In genomic region chr5:178130234-178130575, GRCh38 we compare ENCODE assay signal across 8 cellular contexts. TPM values are rescaled to one million over a fixed set of nuclear protein-coding genes. Genes with fewer than 3 reads are reported as not detected.
A peak's percentile ranks its signal among the peaks of the same experiment; 100 is the strongest.
DNase-seq lines count a peak whose midpoint lies in the region; ATAC-seq and TF ChIP-seq lines count a peak whose summit lies in the region.
"Not testable (repeated sequence)": the region's sequence is repeated elsewhere in the genome, so short reads cannot be mapped to it uniquely, and the experiment has no call there.

No MANE protein-coding gene starts in this region.

- ATAC-seq in WTC11: not testable (repeated sequence)
- peak; percentile 36 to 41 for ATAC-seq in lower lobe of right lung

- H3K27ac Mint-ChIP-seq in Caco-2 (ENCODE audit: unreplicated experiment) (peak overlapping the region; percentile 72), WTC11 (peak overlapping the region; percentile 96), brain (peak overlapping the region; percentile 78 to 95 (median 89)), type B pancreatic cell (peak overlapping the region; percentile 92)

- peaks cover 18% of the 10 kb centered on the region for H3K36me3 Mint-ChIP-seq in Caco-2 (ENCODE audit: insufficient read depth, unreplicated experiment)
- H3K36me3 Mint-ChIP-seq in WTC11: peaks cover 22% of the 10 kb centered on the region
- peaks cover 16% of the 10 kb centered on the region for H3K36me3 Mint-ChIP-seq in brain
- H3K36me3 Mint-ChIP-seq in type B pancreatic cell: peaks cover 10% of the 10 kb centered on the region

- not testable (repeated sequence) for H3K4me1 Mint-ChIP-seq in Caco-2 (ENCODE audit: low read depth, unreplicated experiment)
- peaks cover 65% of the 10 kb centered on the region for H3K4me1 Mint-ChIP-seq in WTC11
- H3K4me1 Mint-ChIP-seq in brain: peaks cover 37% of the 10 kb centered on the region
- peaks cover 13% of the 10 kb centered on the region for H3K4me1 Mint-ChIP-seq in type B pancreatic cell (ENCODE audit: unreplicated experiment)

- not testable (repeated sequence) for H3K36me3 ChIP-seq in Caco-2 (ENCODE audit: control insufficient read depth, insufficient read depth, low read length); prostate gland
- H3K36me3 ChIP-seq in lower lobe of right lung: peaks cover 11% of the 10 kb centered on the region

- not testable (repeated sequence) for H3K9me3 Mint-ChIP-seq in Caco-2 (ENCODE audit: unreplicated experiment); WTC11; brain; type B pancreatic cell

- 15% methylated on average over 11 of the region's 11 CpGs for WGBS in prostate gland

- intact Hi-C loops in Caco-2 (cut with micrococcal nuclease; ENCODE audit: unreplicated experiment): loop anchor here (1.0 to 2.0 kb wide), 2 partner anchors 17 kb away; partner anchors contain the start of gene N4BP3
- intact Hi-C loops in lower lobe of right lung (cut with DNase I); prostate gland (cut with DNase I): not testable (repeated sequence)

- not testable (repeated sequence) for H3K9me3 ChIP-seq in Caco-2, lower lobe of right lung, prostate gland

- not testable (repeated sequence) for H3K27me3 ChIP-seq in Caco-2 (replicated peaks; ENCODE audit: control insufficient read depth, insufficient read depth, low read length); lower lobe of right lung (ENCODE audit: low read depth); prostate gland (replicated peaks; ENCODE audit: insufficient read depth)

- CTCF ChIA-PET in Caco-2 (lab: Charles Lee) (interaction anchor here (0.6 kb wide), 1 partner anchor 1583 kb away, joined by 3 read pairs; no protein-coding TSS in a partner anchor), WTC11 (lab: Charles Lee) (interaction anchor here (1.6 to 4.5 kb wide), 2 partner anchors 10 to 54 kb away, joined by 7 to 34 read pairs; no protein-coding TSS in a partner anchor)

- H3K4me3 ChIP-seq in Caco-2 (ENCODE audit: low read depth, low read length): peak overlapping the region; percentile 94
- peak overlapping the region; percentile 93 for H3K4me3 ChIP-seq in LNCaP clone FGC (ENCODE audit: low read depth, low read length)
- peak overlapping the region; percentile 79 for H3K4me3 ChIP-seq in fibroblast of pulmonary artery (replicated peaks; ENCODE audit: low read depth, low read length)
- peak overlapping the region; percentile 80 for H3K4me3 ChIP-seq in lower lobe of right lung
- peak overlapping the region; percentile 82 to 90 for H3K4me3 ChIP-seq in prostate gland

- TF ChIP-seq POLR2A in prostate gland (IDR thresholded peaks at IDR 0.05): not testable (repeated sequence)

- not testable (repeated sequence) for DNase-seq in Caco-2; LNCaP clone FGC (ENCODE audit: low read depth); WTC11 (ENCODE audit: low spot score); fibroblast of pulmonary artery (ENCODE audit: low read depth); lower lobe of right lung; prostate gland (ENCODE audit: low spot score); type B pancreatic cell (ENCODE audit: extremely low spot score, unreplicated experiment)

- POLR2A ChIA-PET in Caco-2 (lab: Charles Lee): interaction anchor here (0.6 kb wide), 1 partner anchor 22 kb away, joined by 6 read pairs; no protein-coding TSS in a partner anchor
- POLR2A ChIA-PET in WTC11 (lab: Charles Lee): interaction anchor here (0.9 to 2.3 kb wide), 3 partner anchors 10 to 19 kb away, joined by 3 to 10 read pairs (median 5); no protein-coding TSS in a partner anchor

- not testable (repeated sequence) for TF ChIP-seq CTCF in Caco-2 (IDR thresholded peaks at IDR 0.05; ENCODE audit: insufficient read depth in 1 of 2, low read depth in 1 of 2, low read length in 1 of 2, severe bottlenecking in 1 of 2, unreplicated experiment in 1 of 2); LNCaP clone FGC (IDR thresholded peaks at IDR 0.05; ENCODE audit: control insufficient read depth, extremely low read depth, insufficient read depth); WTC11 (IDR thresholded peaks at IDR 0.05); brain (conservative IDR thresholded peaks at IDR 0.05); fibroblast of pulmonary artery (IDR thresholded peaks at IDR 0.05; ENCODE audit: low read length, missing control alignments); lower lobe of right lung (IDR thresholded peaks at IDR 0.05); prostate gland (IDR thresholded peaks at IDR 0.05); type B pancreatic cell (conservative IDR thresholded peaks at IDR 0.05)

- H3K27me3 Mint-ChIP-seq in Caco-2 (ENCODE audit: insufficient read depth, unreplicated experiment); WTC11 (ENCODE audit: low read depth); brain; type B pancreatic cell: not testable (repeated sequence)

- not testable (repeated sequence) for H3K4me1 ChIP-seq in Caco-2; lower lobe of right lung; prostate gland (replicated peaks)

- BruUV-seq in Caco-2 (replicated peaks; lab: Mats Ljungman, UMichigan): TSS peak; percentile 86

- H3K27ac ChIP-seq in lower lobe of right lung: peak overlapping the region; percentile 94
- peak overlapping the region; percentile 87 to 96 for H3K27ac ChIP-seq in prostate gland

- H3K4me3 Mint-ChIP-seq in Caco-2 (ENCODE audit: unreplicated experiment) (peak overlapping the region; percentile 75), WTC11 (peak overlapping the region; percentile 60), brain (peak overlapping the region; percentile 83 to 87 (median 85)), type B pancreatic cell (peak overlapping the region; percentile 89)

TF ChIP-seq in WTC11, 78 proteins besides CTCF, POLR2A, EP300 and RAD21:
- 0 out of 2 replicates have a peak, but pooled peaks have one; percentile 12 for TF ChIP-seq HMGA2 (CRISPR knock-in tag; IDR thresholded peaks at IDR 0.05)

RNA-seq across cellular contexts. Expression of gene RMND5B, which starts 0.6 kb away (rescaled TPM):
- 45.6 and 48.4 TPM in 2 replicates for total RNA-seq in Caco-2 (2022)
- 86.1 to 93.3 TPM (median 92.5 TPM) in 3 replicates for total RNA-seq in WTC11 (2021)
- polyA plus RNA-seq in brain (ENCODE audit: insufficient read depth, low read depth, low replicate concordance): 42.1 TPM
- total RNA-seq in lower lobe of right lung: 38.6 TPM
- 10 to 100 TPM; 33.7 to 39.1 TPM for total RNA-seq in prostate gland
- 41.8 and 52.1 TPM in 2 replicates for total RNA-seq in type B pancreatic cell (ENCODE audit: low replicate concordance)

RNA-seq across cellular contexts. Expression of gene N4BP3, which starts 16.9 kb away (rescaled TPM):
- 2.9 and 3.2 TPM in 2 replicates for total RNA-seq in Caco-2 (2022)
- 40.3 to 46.2 TPM (median 41.6 TPM) in 3 replicates for total RNA-seq in WTC11 (2021)
- 8.8 TPM for polyA plus RNA-seq in brain (ENCODE audit: insufficient read depth, low read depth, low replicate concordance)
- total RNA-seq in lower lobe of right lung: 7.9 TPM
- 1 to 10 TPM; 2.3 to 4.7 TPM for total RNA-seq in prostate gland
- total RNA-seq in type B pancreatic cell (ENCODE audit: low replicate concordance): 6.6 and 11.2 TPM in 2 replicates

RNA-seq across cellular contexts. Expression of gene NHP2, which starts 23.5 kb away (rescaled TPM):
- total RNA-seq in Caco-2 (2022) (127 and 142 TPM in 2 replicates), WTC11 (2021) (263 to 269 TPM (median 264 TPM) in 3 replicates), lower lobe of right lung (57.5 TPM), prostate gland (100 to 1,000 TPM; 270 to 284 TPM), type B pancreatic cell (ENCODE audit: low replicate concordance) (136 and 161 TPM in 2 replicates)
- polyA plus RNA-seq in brain (ENCODE audit: insufficient read depth, low read depth, low replicate concordance): 184 TPM

RNA-seq across cellular contexts. Expression of gene GMCL2, which starts 57.0 kb away (rescaled TPM):
- total RNA-seq in Caco-2 (2022): not detected in 2 replicates
- total RNA-seq in WTC11 (2021): not detected in 3 replicates
- not detected for polyA plus RNA-seq in brain (ENCODE audit: insufficient read depth, low read depth, low replicate concordance)
- total RNA-seq in lower lobe of right lung: not detected
- 1 to 10 TPM in 1 of 2 donors, not detected in 1; 2.8 TPM for total RNA-seq in prostate gland
- not detected in 2 replicates for total RNA-seq in type B pancreatic cell (ENCODE audit: low replicate concordance)
